19 cellular contexts compared by ENCODE assay signal in genomic region chr6:36550473-36551000, GRCh38. TPM values are rescaled to one million over a fixed set of nuclear protein-coding genes. Genes with fewer than 3 reads are reported as not detected.
A peak's percentile ranks its signal among the peaks of the same experiment; 100 is the strongest.
DNase-seq lines count a peak whose midpoint lies in the region; ATAC-seq and TF ChIP-seq lines count a peak whose summit lies in the region.
"Had no signal": no experiment of that assay in that cellular context is flagged by ENCODE, and none has a peak within 500 bp of the region (broad histone marks: within the 10 kb centered on the region; RNA-seq: fewer than 3 reads in every experiment).

No MANE protein-coding gene starts in this region.

- no peaks in the 10 kb centered on the region for H3K9me2 ChIP-seq in GM23338 (ENCODE audit: insufficient read depth)
- H3K9me2 ChIP-seq: SK-N-SH had no signal

- H3K79me2 ChIP-seq in GM23338 (replicated peaks; ENCODE audit: insufficient read depth) = peaks cover 13% of the 10 kb centered on the region

- H3K9ac ChIP-seq in BLaER1 treated with 17β-estradiol and CSF1 and Interleukin-3, amounts not matched to agents 10 nM and 100 nM = peak overlapping the region in 9 of 11 experiments; percentile 13 to 75 (median 65); a peak in 17 of 22 replicates
- H3K9ac ChIP-seq: GM23248, KMS-11, SK-N-SH had no signal

- H3K4me3 ChIP-seq in BLaER1 treated with 17β-estradiol and CSF1 and Interleukin-3, amounts not matched to agents 10 nM and 100 nM = peak overlapping the region in 7 of 10 experiments; percentile 18 to 40 (median 36); a peak in 9 of 20 replicates
- H3K4me3 ChIP-seq in GM23338 = no peak overlapping the region
- H3K4me3 ChIP-seq: GM23248 had no signal

- H3K4me1 Mint-ChIP-seq in GM23338 (peaks cover 7% of the 10 kb centered on the region; the same call in 2 of the 3 replicates), memory B cell (peaks cover 22% of the 10 kb centered on the region)

- H3K9me3 Mint-ChIP-seq in GM23338 (no peaks in the 10 kb centered on the region), memory B cell (no peaks in the 10 kb centered on the region)
- H3K9me3 Mint-ChIP-seq: CD8-positive, alpha-beta memory T cell; T-cell had no signal

- no peak overlapping the region for H3K4me3 Mint-ChIP-seq in GM23338
- H3K4me3 Mint-ChIP-seq in memory B cell = peak overlapping the region; percentile 27

- H3K9me3 ChIP-seq in BLaER1 treated with 17β-estradiol and CSF1 and Interleukin-3, amounts not matched to agents 10 nM and 100 nM (replicated peaks in 1 of 11) = no peaks in the 10 kb centered on the region
- H3K9me3 ChIP-seq: SK-N-SH had no signal

- H3K36me3 ChIP-seq in BLaER1 treated with 17β-estradiol and CSF1 and Interleukin-3, amounts not matched to agents 10 nM and 100 nM = no peaks in the 10 kb centered on the region
- no peaks in the 10 kb centered on the region for H3K36me3 ChIP-seq in GM23338 (ENCODE audit: insufficient read depth)

- no peaks in the 10 kb centered on the region for H3F3A ChIP-seq in GM23338 (replicated peaks; ENCODE audit: low read depth)

- H3K4me2 ChIP-seq in BLaER1 treated with 17β-estradiol and CSF1 and Interleukin-3, amounts not matched to agents 10 nM and 100 nM = peak overlapping the region; percentile 50 to 93 (median 81)
- H3K4me2 ChIP-seq in GM23338 = no peak overlapping the region
- H3K4me2 ChIP-seq: KMS-11, SK-N-SH had no signal

- TF ChIP-seq CTCF in GM23338 (conservative IDR thresholded peaks at IDR 0.05; ENCODE audit: low read depth in 2 of 2) = no peak

- peak overlapping the region; percentile 56; the same call in 1 of the 2 replicates for H2AFZ ChIP-seq in GM23338
- H2AFZ ChIP-seq: GM23248 had no signal

- no peak for ATAC-seq in GM23338
- no peak for ATAC-seq in memory B cell (ENCODE audit: low read depth)
- ATAC-seq in HG03135 (IDR thresholded peaks at IDR 0.05; ENCODE audit: unreplicated experiment) = no peak
- ATAC-seq: T-cell had no signal

- H3K27ac Mint-ChIP-seq in GM23338 (no peak overlapping the region), memory B cell (no peak overlapping the region)

- no peaks in the 10 kb centered on the region for H3K27me3 ChIP-seq in BLaER1 treated with 17β-estradiol and CSF1 and Interleukin-3, amounts not matched to agents 10 nM and 100 nM
- H3K27me3 ChIP-seq in GM23338 (ENCODE audit: insufficient read depth) = no peaks in the 10 kb centered on the region

- peaks cover 0 to 10% (median 5%) of the 10 kb centered on the region in 11 experiments; a peak in 9 of 22 replicates for H4K20me1 ChIP-seq in BLaER1 treated with 17β-estradiol and CSF1 and Interleukin-3, amounts not matched to agents 10 nM and 100 nM
- no peaks in the 10 kb centered on the region for H4K20me1 ChIP-seq in GM23338 (replicated peaks; ENCODE audit: insufficient read depth)

- peak overlapping the region in 9 of 11 experiments; percentile 22 to 99 (median 95); a peak in 18 of 22 replicates for H3K27ac ChIP-seq in BLaER1 treated with 17β-estradiol and CSF1 and Interleukin-3, amounts not matched to agents 10 nM and 100 nM
- no peak overlapping the region for H3K27ac ChIP-seq in GM23338 (ENCODE audit: low read depth)
- H3K27ac ChIP-seq: GM23248, KMS-11 had no signal

- no peaks in the 10 kb centered on the region for H3K36me3 Mint-ChIP-seq in GM23338 (ENCODE audit: low read depth)
- H3K36me3 Mint-ChIP-seq in memory B cell = peaks cover 2% of the 10 kb centered on the region
- H3K36me3 Mint-ChIP-seq: T-cell had no signal

- H3K4me1 ChIP-seq in BLaER1 treated with 17β-estradiol and CSF1 and Interleukin-3, amounts not matched to agents 10 nM and 100 nM = peaks cover 63 to 81% (median 79%) of the 10 kb centered on the region in 10 experiments
- H3K4me1 ChIP-seq in GM23338 (ENCODE audit: insufficient read depth) = peaks cover 15% of the 10 kb centered on the region

- DNase-seq in GM23338 (ENCODE audit: low spot score) = no peak
- peak; percentile 36 for DNase-seq in NCI-H69 (lab: John Stamatoyannopoulos, UW)
- no peak for DNase-seq in memory B cell (ENCODE audit: low spot score in 2 of 2)
- no peak for DNase-seq in activated CD4-positive, alpha-beta T cell treated with anti-CD3 and anti-CD28 coated beads for 48 hours
- no peak for DNase-seq in LoVo (ENCODE audit: low spot score)
- DNase-seq: ACHN; AML-193; CD8-positive, alpha-beta memory T cell; DMS79 treated with DMSO at 0.1 percent for 48 hours; GM23248; NCI-H1417; NCI-H1930; NCI-H2171 treated with DMSO at 0.1 percent for 48 hours; Right ventricle myocardium superior; SK-N-SH; T-cell had no signal

- peaks cover 5% of the 10 kb centered on the region for H3K27me3 Mint-ChIP-seq in GM23338 (ENCODE audit: insufficient read depth, low read depth, poor library complexity)
- peaks cover 2% of the 10 kb centered on the region for H3K27me3 Mint-ChIP-seq in memory B cell
- H3K27me3 Mint-ChIP-seq: T-cell had no signal

TF ChIP-seq in GM23338, 12 proteins besides CTCF, POLR2A, EP300 and RAD21 (continues in another document):
- TF ChIP-seq ZNF462 (CRISPR knock-in tag; IDR thresholded peaks at IDR 0.05) (no peak), ZNF114 (CRISPR knock-in tag; IDR thresholded peaks at IDR 0.05) (no peak), CREB1 (CRISPR knock-in tag; IDR thresholded peaks at IDR 0.05; ENCODE audit: low read depth) (no peak), EZH2 (IDR thresholded peaks at IDR 0.05; ENCODE audit: low read depth, unreplicated experiment) (no peak), JUNB (IDR thresholded peaks at IDR 0.05; ENCODE audit: unreplicated experiment) (no peak), STAT1 (IDR thresholded peaks at IDR 0.05; ENCODE audit: unreplicated experiment) (no peak), NANOG (IDR thresholded peaks at IDR 0.05; ENCODE audit: borderline replicate concordance) (no peak)

RNA-seq across cellular contexts. Expression of gene STK38, which starts 3.3 kb away (rescaled TPM):
- 15.2 and 17.4 TPM in 2 replicates for total RNA-seq in GM23338 (2014; rRNA removed; shearing (Covaris generic))
- polyA plus RNA-seq in GM23338 (2016; fragmentation: Nextera tagmentation; extraction: Ambion mirVana) = 9.0 and 10.8 TPM in 2 replicates

RNA-seq across cellular contexts. Expression of gene SRSF3, which starts 43.6 kb away (rescaled TPM):
- total RNA-seq in GM23338 (2014; rRNA removed; shearing (Covaris generic)) = 254 and 436 TPM in 2 replicates
- polyA plus RNA-seq in GM23338 (2016; fragmentation: Nextera tagmentation; extraction: Ambion mirVana) = 585 and 655 TPM in 2 replicates
